ENCODE assay signal across 17 cellular contexts in the genomic region with DNA sequence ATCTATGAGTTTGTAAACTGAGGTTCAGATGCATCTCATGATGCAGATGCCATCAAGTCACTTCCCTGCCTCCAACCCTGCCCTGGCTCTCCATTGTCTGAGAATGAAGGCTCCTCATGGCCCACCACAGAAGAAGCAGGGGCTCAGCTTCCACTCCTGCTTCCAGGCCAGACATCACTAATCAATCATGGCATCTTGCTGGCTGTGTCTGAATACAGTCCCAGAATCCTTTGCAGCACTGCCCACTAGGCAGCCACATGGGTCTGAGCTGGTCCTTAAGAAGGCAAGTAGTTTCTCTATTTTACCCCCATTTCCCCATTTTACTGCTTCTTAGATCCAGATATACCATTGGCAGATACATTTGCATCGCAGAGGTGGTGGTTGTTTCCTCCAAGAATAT. TPM values are rescaled to one million over a fixed set of nuclear protein-coding genes. Genes with fewer than 3 reads are reported as not detected.
DNase-seq lines count a peak whose midpoint lies in the region; ATAC-seq, FAIRE-seq and TF ChIP-seq lines count a peak whose summit lies in the region.
"Had no signal": no experiment of that assay in that cellular context is flagged by ENCODE, and none has a peak within 500 bp of the region (broad histone marks: within the 10 kb centered on the region; RNA-seq: fewer than 3 reads in every experiment).

No MANE protein-coding gene starts in this region.

- H3K9me3 Mint-ChIP-seq in stimulated activated effector memory CD8-positive, alpha-beta T cell treated with anti-CD3 and anti-CD28 coated beads, Interleukin-12 subunit alpha, Interleukin-12 subunit beta, amount 100 ng/mL, for 72 hours, result no peaks in the 10 kb centered on the region
- no peaks in the 10 kb centered on the region for H3K9me3 Mint-ChIP-seq in CD8-positive, alpha-beta memory T cell
- no peaks in the 10 kb centered on the region for H3K9me3 Mint-ChIP-seq in T-cell
- H3K9me3 Mint-ChIP-seq: CD4-positive, alpha-beta memory T cell; IgD-negative memory B cell had no signal

- no peak overlapping the region for H3K4me3 Mint-ChIP-seq in stimulated activated effector memory CD8-positive, alpha-beta T cell treated with anti-CD3 and anti-CD28 coated beads, Interleukin-12 subunit alpha, Interleukin-12 subunit beta, amount 100 ng/mL, for 72 hours
- H3K4me3 Mint-ChIP-seq in CD8-positive, alpha-beta memory T cell, result no peak overlapping the region
- no peak overlapping the region for H3K4me3 Mint-ChIP-seq in T-cell
- H3K4me3 Mint-ChIP-seq: IgD-negative memory B cell had no signal

- no peak overlapping the region for H3K27ac ChIP-seq in HEK293 (ENCODE audit: extremely low read depth, low read depth, low read length)
- no peak overlapping the region for H3K27ac ChIP-seq in K562 (ENCODE audit: extremely low read depth, low read depth, low read length)
- H3K27ac ChIP-seq in CD8-positive, alpha-beta memory T cell (ENCODE audit: low read depth, low read length), result no peak overlapping the region
- H3K27ac ChIP-seq: A549, C4-2B had no signal

- H3K27ac Mint-ChIP-seq in stimulated activated effector memory CD8-positive, alpha-beta T cell treated with anti-CD3 and anti-CD28 coated beads, Interleukin-12 subunit alpha, Interleukin-12 subunit beta, amount 100 ng/mL, for 72 hours, result peak overlapping the region; percentile 32
- no peak overlapping the region for H3K27ac Mint-ChIP-seq in CD8-positive, alpha-beta memory T cell
- H3K27ac Mint-ChIP-seq in T-cell, result no peak overlapping the region
- H3K27ac Mint-ChIP-seq: IgD-negative memory B cell had no signal

- no peaks in the 10 kb centered on the region for H3K9me1 ChIP-seq in K562 (ENCODE audit: control insufficient read depth, insufficient read depth, low read length)

- CTCF ChIA-PET in HEK293 (lab: Yijun Ruan, JAX), result interaction anchor here (1.1 kb wide), 1 partner anchor 117 kb away, joined by 3 read pairs; no protein-coding TSS in a partner anchor
- CTCF ChIA-PET in K562 (lab: Yijun Ruan, JAX; ENCODE audit: low intra/inter-chr PET ratio), result no interaction called here
- CTCF ChIA-PET in CD8-positive, alpha-beta memory T cell (lab: Charles Lee), result no interaction called here
- CTCF ChIA-PET in T-cell (lab: Charles Lee), result no interaction called here

- no peak for TF ChIP-seq EP300 in K562 (IDR thresholded peaks at IDR 0.05; ENCODE audit: low read length)

- BruUV-seq in K562 (replicated peaks; lab: Mats Ljungman, UMichigan), result no TSS peak

- no peaks in the 10 kb centered on the region for H3K27me3 ChIP-seq in K562 (ENCODE audit: control insufficient read depth in 2 of 2, insufficient read depth in 2 of 2, low read length in 2 of 2)
- no peaks in the 10 kb centered on the region for H3K27me3 ChIP-seq in CD8-positive, alpha-beta memory T cell (ENCODE audit: insufficient read depth, low read length, poor library complexity, severe bottlenecking)
- H3K27me3 ChIP-seq: BE2C had no signal

- H3K36me3 ChIP-seq in HEK293 (ENCODE audit: control insufficient read depth in 2 of 2, insufficient read depth in 1 of 2, low read length in 2 of 2) (no peaks in the 10 kb centered on the region), K562 (ENCODE audit: control insufficient read depth, insufficient read depth, low read length) (no peaks in the 10 kb centered on the region)
- no peaks in the 10 kb centered on the region for H3K36me3 ChIP-seq in CD8-positive, alpha-beta memory T cell (ENCODE audit: insufficient read depth, low read length)
- H3K36me3 ChIP-seq: BE2C had no signal

- H3K4me1 Mint-ChIP-seq in stimulated activated effector memory CD8-positive, alpha-beta T cell treated with anti-CD3 and anti-CD28 coated beads, Interleukin-12 subunit alpha, Interleukin-12 subunit beta, amount 100 ng/mL, for 72 hours, result peaks cover 23% of the 10 kb centered on the region
- peaks cover 6 to 9% (median 7%) of the 10 kb centered on the region in 3 donors for H3K4me1 Mint-ChIP-seq in CD8-positive, alpha-beta memory T cell
- H3K4me1 Mint-ChIP-seq in T-cell, result peaks cover 0 to 5% (median 0%) of the 10 kb centered on the region in 3 donors

- TF ChIP-seq POLR2A in K562 (conservative IDR thresholded peaks at IDR 0.05), result no peak

- H3K4me1 ChIP-seq in HEK293 (ENCODE audit: control insufficient read depth, insufficient read depth, low read length) (no peaks in the 10 kb centered on the region), K562 (replicated peaks in 1 of 2; ENCODE audit: control insufficient read depth in 2 of 2, insufficient read depth in 2 of 2, low read length in 2 of 2) (peaks cover 2 to 4% of the 10 kb centered on the region in 2 experiments; a peak in 4 of 5 replicates)
- H3K4me1 ChIP-seq in CD8-positive, alpha-beta memory T cell (ENCODE audit: insufficient read depth, low read length), result no peaks in the 10 kb centered on the region
- H3K4me1 ChIP-seq: A549, BE2C had no signal

- peak; percentile 38; the same call in 2 of the 3 replicates for ATAC-seq in K562
- no peak for ATAC-seq in stimulated activated effector memory CD8-positive, alpha-beta T cell treated with anti-CD3 and anti-CD28 coated beads, Interleukin-12 subunit alpha, Interleukin-12 subunit beta, amount 100 ng/mL, for 72 hours
- no peak for ATAC-seq in T-cell (replicated peaks in 1 of 4)

- in situ Hi-C loops in K562 (cut with MboI), result no loop called here

- peak; percentile 2 for DNase-seq in OCI-M1 (lab: John Stamatoyannopoulos, UW)
- DNase-seq in K562 (ENCODE audit: extremely low read depth in 1 of 4, low spot score in 3 of 4), result no peak
- DNase-seq in stimulated activated effector memory CD8-positive, alpha-beta T cell treated with anti-CD3 and anti-CD28 coated beads, Interleukin-12 subunit alpha, Interleukin-12 subunit beta, amount 100 ng/mL, for 72 hours (ENCODE audit: low spot score in 2 of 2), result no peak
- DNase-seq in CD8-positive, alpha-beta memory T cell, result no peak
- no peak for DNase-seq in T-cell
- no peak for DNase-seq in middle frontal gyrus (ENCODE audit: extremely low spot score, low spot score)
- DNase-seq: BE2C; CD4-positive, alpha-beta memory T cell; COR-L47; DND-41; GDM1; HCEC 1CT had no signal

- H3K4me2 ChIP-seq in K562 (ENCODE audit: insufficient read depth, low read length), result no peak overlapping the region
- H3K4me2 ChIP-seq: A549 had no signal

- H3K27me3 Mint-ChIP-seq in CD8-positive, alpha-beta memory T cell, result no peaks in the 10 kb centered on the region
- H3K27me3 Mint-ChIP-seq in T-cell, result peaks cover 0 to 4% of the 10 kb centered on the region in 2 donors

- H4K20me1 ChIP-seq in K562 (replicated peaks; ENCODE audit: control insufficient read depth, insufficient read depth, low read length), result no peaks in the 10 kb centered on the region

- H3K79me2 ChIP-seq in K562 (ENCODE audit: control insufficient read depth, insufficient read depth, low read length), result no peaks in the 10 kb centered on the region

- TF ChIP-seq RAD21 in K562 (CRISPR knock-in tag; conservative IDR thresholded peaks at IDR 0.05 in 1 of 2, IDR thresholded peaks at IDR 0.05 in 1 of 2), result no peak

- no peaks in the 10 kb centered on the region for H3K9me3 ChIP-seq in HEK293 (ENCODE audit: control insufficient read depth, insufficient read depth, low read depth, low read length)
- no peaks in the 10 kb centered on the region for H3K9me3 ChIP-seq in K562 (replicated peaks; ENCODE audit: control insufficient read depth, insufficient read depth, low read depth, low read length)
- H3K9me3 ChIP-seq in CD8-positive, alpha-beta memory T cell (ENCODE audit: low read length), result no peaks in the 10 kb centered on the region
- H3K9me3 ChIP-seq: A549, BE2C had no signal

- no peak overlapping the region for H3K9ac ChIP-seq in K562 (ENCODE audit: insufficient read depth in 1 of 2, low read depth in 2 of 2, low read length in 2 of 2)

- TF ChIP-seq CTCF in HEK293 (tag by site-specific recombination; IDR thresholded peaks at IDR 0.05), result no peak
- no peak for TF ChIP-seq CTCF in K562 (IDR thresholded peaks at IDR 0.05 in 2 of 3, conservative IDR thresholded peaks at IDR 0.05 in 1 of 3; ENCODE audit: insufficient read depth in 2 of 3, low read depth in 1 of 3, low read length in 3 of 3)

- peak overlapping the region; percentile 23 for H2AFZ ChIP-seq in K562 (ENCODE audit: low read depth, low read length)

- intact Hi-C loops in K562 (cut with micrococcal nuclease), result no loop called here

- 87% methylated on average over 1 of the region's 1 CpG for WGBS in K562 (ENCODE audit: insufficient coverage, low coverage, missing lambda C conversion rate)

- H3K4me3 ChIP-seq in HEK293 (ENCODE audit: low read depth, low read length) (no peak overlapping the region), K562 (no peak overlapping the region)
- H3K4me3 ChIP-seq in CD8-positive, alpha-beta memory T cell (ENCODE audit: low read length), result no peak overlapping the region
- H3K4me3 ChIP-seq: A549 had no signal

- no peaks in the 10 kb centered on the region for H3K36me3 Mint-ChIP-seq in stimulated activated effector memory CD8-positive, alpha-beta T cell treated with anti-CD3 and anti-CD28 coated beads, Interleukin-12 subunit alpha, Interleukin-12 subunit beta, amount 100 ng/mL, for 72 hours
- H3K36me3 Mint-ChIP-seq in CD8-positive, alpha-beta memory T cell, result no peaks in the 10 kb centered on the region
- no peaks in the 10 kb centered on the region for H3K36me3 Mint-ChIP-seq in T-cell
- H3K36me3 Mint-ChIP-seq: CD4-positive, alpha-beta memory T cell had no signal

- peak; percentile 61 for FAIRE-seq in K562 (lab: Jason Lieb, UNC)
- FAIRE-seq: A549, D721Med had no signal

- POLR2A ChIA-PET in HEK293 (lab: Yijun Ruan, JAX) (interaction anchor here (0.6 kb wide), 1 partner anchor 153 kb away, joined by 4 read pairs; no protein-coding TSS in a partner anchor), K562 (lab: Yijun Ruan, JAX) (interaction anchor here (0.9 to 1.6 kb wide), 5 partner anchors 8 to 119 kb away, joined by 3 to 8 read pairs (median 4); no protein-coding TSS in a partner anchor), T-cell (lab: Charles Lee) (no interaction called here)
- POLR2A ChIA-PET in CD8-positive, alpha-beta memory T cell (lab: Charles Lee), result no interaction called here

RNA-seq across cellular contexts. Expression of a gene that starts 7.4 kb away (rescaled TPM):
- total RNA-seq in K562 (2011; cell fraction: chromatin; rRNA removed; ENCODE audit: low replicate concordance), result 1.2 and 2.8 TPM in 2 replicates
- total RNA-seq in K562 (2011; cell fraction: nucleolus; rRNA removed), result 1.6 and 2.0 TPM in 2 replicates
- total RNA-seq in K562 (2011; cell fraction: nucleoplasm; rRNA removed), result 1.2 and 1.5 TPM in 2 replicates
- total RNA-seq in K562 (2014; rRNA removed) (0.36 and 0.57 TPM in 2 replicates), K562 (2014; rRNA removed; fragmentation: Illumina TruSeq; extraction: Trizol) (0.33 and 0.45 TPM in 2 replicates), K562 (2015; rRNA removed; fragmentation: Illumina TruSeq; extraction: Trizol) (0.58 and 0.64 TPM in 2 replicates), K562 (2021) (0.58 and 0.60 TPM in 2 replicates), T-cell (1 to 10 TPM; 1.2 to 2.1 (median 1.8) TPM)
- polyA plus RNA-seq in K562 (2011; rRNA removed) (0.55 and 0.72 TPM in 2 replicates), K562 (2014; fragmentation: Illumina TruSeq; extraction: Trizol) (0.45 and 0.60 TPM in 2 replicates), K562 (2014; fragmentation: Nextera tagmentation; extraction: Ambion mirVana) (under 1 TPM in 1 of 2 experiments, not detected in 1; 0.17 TPM), K562 (2014; rRNA removed) (0.49 and 0.71 TPM in 2 replicates)
- 0.43 and 0.48 TPM in 2 replicates for polyA plus RNA-seq in K562 (2011; cell fraction: cytosol; rRNA removed)
- 0.63 TPM in 2 replicates for polyA plus RNA-seq in K562 (2011; cell fraction: nucleus; rRNA removed)
- 0.62 and 0.97 TPM in 2 replicates for polyA plus RNA-seq in K562 (2012)
- polyA minus RNA-seq in K562 (2011; rRNA and poly(A)+ RNA removed), result 0.42 and 0.81 TPM in 2 replicates
- polyA minus RNA-seq in K562 (2011; cell fraction: cytosol; rRNA and poly(A)+ RNA removed), result not detected in 2 replicates
- polyA minus RNA-seq in K562 (2011; cell fraction: nucleus; rRNA and poly(A)+ RNA removed), result 0.22 and 0.27 TPM in 2 replicates
- under 1 TPM; 0.64 to 0.77 TPM for total RNA-seq in CD8-positive, alpha-beta memory T cell
- polyA plus RNA-seq in CD8-positive, alpha-beta memory T cell, result 0.99 TPM

RNA-seq across cellular contexts. Expression of a gene that starts 39.2 kb away (rescaled TPM):
- total RNA-seq in K562 (2011; cell fraction: chromatin; rRNA removed; ENCODE audit: low replicate concordance), result 26.7 and 49.0 TPM in 2 replicates
- 16.5 and 18.2 TPM in 2 replicates for total RNA-seq in K562 (2011; cell fraction: nucleolus; rRNA removed)
- total RNA-seq in K562 (2011; cell fraction: nucleoplasm; rRNA removed), result 38.7 and 66.3 TPM in 2 replicates
- total RNA-seq in K562 (2014; rRNA removed), result 7.6 and 7.9 TPM in 2 replicates
- total RNA-seq in K562 (2014; rRNA removed; fragmentation: Illumina TruSeq; extraction: Trizol), result 8.3 and 9.1 TPM in 2 replicates
- total RNA-seq in K562 (2015; rRNA removed; fragmentation: Illumina TruSeq; extraction: Trizol), result 6.7 and 7.1 TPM in 2 replicates
- total RNA-seq in K562 (2021), result 13.4 and 19.8 TPM in 2 replicates
- polyA plus RNA-seq in K562 (2011; rRNA removed), result 26.7 and 35.9 TPM in 2 replicates
- 10.5 and 14.7 TPM in 2 replicates for polyA plus RNA-seq in K562 (2011; cell fraction: cytosol; rRNA removed)
- polyA plus RNA-seq in K562 (2011; cell fraction: nucleus; rRNA removed), result 49.2 and 59.8 TPM in 2 replicates
- 8.5 and 11.4 TPM in 2 replicates for polyA plus RNA-seq in K562 (2012)
- polyA plus RNA-seq in K562 (2014; fragmentation: Illumina TruSeq; extraction: Trizol), result 11.5 and 13.0 TPM in 2 replicates
- polyA plus RNA-seq in K562 (2014; fragmentation: Nextera tagmentation; extraction: Ambion mirVana), result 10 to 100 TPM in 1 of 2 experiments, 1 to 10 TPM in 1; 9.0 to 11.0 TPM
- polyA plus RNA-seq in K562 (2014; rRNA removed), result 13.2 and 15.6 TPM in 2 replicates
- polyA minus RNA-seq in K562 (2011; rRNA and poly(A)+ RNA removed), result 18.7 and 32.2 TPM in 2 replicates
- polyA minus RNA-seq in K562 (2011; cell fraction: cytosol; rRNA and poly(A)+ RNA removed), result 7.8 and 13.7 TPM in 2 replicates
- 24.8 and 26.5 TPM in 2 replicates for polyA minus RNA-seq in K562 (2011; cell fraction: nucleus; rRNA and poly(A)+ RNA removed)
- 1 to 10 TPM; 7.2 to 8.1 TPM for total RNA-seq in CD8-positive, alpha-beta memory T cell
- 10.5 TPM for polyA plus RNA-seq in CD8-positive, alpha-beta memory T cell
- 10 to 100 TPM; 13.7 to 34.5 (median 19.9) TPM for total RNA-seq in T-cell

Comparison
In these comparisons a context has a peak if more than half of its experiments do, and no peak if none do; other contexts are left out.
1. POLR2A ChIA-PET loops: an anchor here in HEK293 (0.6 kb wide) and K562 (0.9 to 1.6 kb wide); none called in CD8-positive, alpha-beta memory T cell and T-cell.